In genomic region chr2:27494284-27494943, GRCh38 we compare ENCODE assay signal across 8 cellular contexts. TPM values are rescaled to one million over a fixed set of nuclear protein-coding genes. Genes with fewer than 3 reads are reported as not detected.
DNase-seq lines count a peak whose midpoint lies in the region; ATAC-seq and TF ChIP-seq lines count a peak whose summit lies in the region.

No MANE protein-coding gene starts in this region.

- H3K27me3 ChIP-seq in layer of hippocampus (ENCODE audit: control insufficient read depth, insufficient read depth, low read length): no peaks in the 10 kb centered on the region

- peaks cover 3% of the 10 kb centered on the region for H3K36me3 Mint-ChIP-seq in MCF 10A (ENCODE audit: insufficient read depth, unreplicated experiment)
- no peaks in the 10 kb centered on the region for H3K36me3 Mint-ChIP-seq in stimulated activated naive CD8-positive, alpha-beta T cell treated with anti-CD3 and anti-CD28 coated beads, Interleukin-15, Interleukin-2, amounts not matched to agents 100 ng/mL and 50 ng/mL, for 24 hours (ENCODE audit: low read depth)

- BruUV-seq in MCF 10A (replicated peaks; lab: Mats Ljungman, UMichigan): no TSS peak

- no peaks in the 10 kb centered on the region for H3K9me3 Mint-ChIP-seq in MCF 10A (ENCODE audit: unreplicated experiment)
- no peaks in the 10 kb centered on the region for H3K9me3 Mint-ChIP-seq in stimulated activated naive CD8-positive, alpha-beta T cell treated with anti-CD3 and anti-CD28 coated beads, Interleukin-15, Interleukin-2, amounts not matched to agents 100 ng/mL and 50 ng/mL, for 24 hours

- H3K27me3 Mint-ChIP-seq in MCF 10A (ENCODE audit: insufficient read depth, unreplicated experiment): peaks cover 28% of the 10 kb centered on the region
- peaks cover 54% of the 10 kb centered on the region for H3K27me3 Mint-ChIP-seq in stimulated activated naive CD8-positive, alpha-beta T cell treated with anti-CD3 and anti-CD28 coated beads, Interleukin-15, Interleukin-2, amounts not matched to agents 100 ng/mL and 50 ng/mL, for 24 hours

- CTCF ChIA-PET in MCF 10A (lab: Yijun Ruan, JAX): no interaction called here

- H3K4me3 Mint-ChIP-seq in MCF 10A (ENCODE audit: unreplicated experiment): peak overlapping the region; percentile 61
- peak overlapping the region; percentile 49 for H3K4me3 Mint-ChIP-seq in stimulated activated naive CD8-positive, alpha-beta T cell treated with anti-CD3 and anti-CD28 coated beads, Interleukin-15, Interleukin-2, amounts not matched to agents 100 ng/mL and 50 ng/mL, for 24 hours

- intact Hi-C loops in MCF 10A (cut with micrococcal nuclease): no loop called here

- peak; percentile 24 for DNase-seq in NCI-H748 (lab: John Stamatoyannopoulos, UW; ENCODE audit: unreplicated experiment)
- DNase-seq in NCI-H748 treated with DMSO at 0.1 percent for 48 hours (lab: John Stamatoyannopoulos, UW): no peak
- peak; percentile 32 for DNase-seq in MCF 10A (ENCODE audit: unreplicated experiment)
- DNase-seq in NCI-H82 (lab: John Stamatoyannopoulos, UW): no peak
- DNase-seq in COLO829 (ENCODE audit: low spot score): no peak

- no peak for TF ChIP-seq CTCF in MCF 10A (IDR thresholded peaks at IDR 0.05; ENCODE audit: unreplicated experiment)

- POLR2A ChIA-PET in MCF 10A (lab: Yijun Ruan, JAX): interaction anchor here (0.6 kb wide), 2 partner anchors 58 to 861 kb away, joined by 3 read pairs; no protein-coding TSS in a partner anchor

- no peak overlapping the region for H3K27ac Mint-ChIP-seq in MCF 10A (ENCODE audit: low read depth, unreplicated experiment)
- no peak overlapping the region for H3K27ac Mint-ChIP-seq in stimulated activated naive CD8-positive, alpha-beta T cell treated with anti-CD3 and anti-CD28 coated beads, Interleukin-15, Interleukin-2, amounts not matched to agents 100 ng/mL and 50 ng/mL, for 24 hours

- peaks cover 17% of the 10 kb centered on the region for H3K4me1 Mint-ChIP-seq in MCF 10A (ENCODE audit: insufficient read depth, unreplicated experiment)
- peaks cover 26% of the 10 kb centered on the region for H3K4me1 Mint-ChIP-seq in stimulated activated naive CD8-positive, alpha-beta T cell treated with anti-CD3 and anti-CD28 coated beads, Interleukin-15, Interleukin-2, amounts not matched to agents 100 ng/mL and 50 ng/mL, for 24 hours (ENCODE audit: low read depth)

- ATAC-seq in GM21423 (IDR thresholded peaks at IDR 0.05; ENCODE audit: unreplicated experiment): no peak

- H3K27ac ChIP-seq in layer of hippocampus (ENCODE audit: low read depth, low read length): peak overlapping the region; percentile 50

RNA-seq across cellular contexts. Expression of gene FNDC4, which starts 0.6 kb away (rescaled TPM):
- total RNA-seq in MCF 10A (2022): 0.79 and 1.1 TPM in 2 replicates

RNA-seq across cellular contexts. Expression of gene GCKR, which starts 2.2 kb away (rescaled TPM):
- total RNA-seq in MCF 10A (2022): not detected in 2 replicates

RNA-seq across cellular contexts. Expression of gene IFT172, which starts 4.9 kb away (rescaled TPM):
- 20.6 and 22.3 TPM in 2 replicates for total RNA-seq in MCF 10A (2022)

RNA-seq across cellular contexts. Expression of gene KRTCAP3, which starts 52.2 kb away (rescaled TPM):
- 4.1 and 6.9 TPM in 2 replicates for total RNA-seq in MCF 10A (2022)

Comparison
In these comparisons a context has a peak if more than half of its experiments do, and no peak if none do; other contexts are left out.
1. DNase-seq: peak in NCI-H748 (single experiment) and MCF 10A (single experiment); none in NCI-H748 treated with DMSO at 0.1 percent for 48 hours (single experiment), NCI-H82 (single experiment) and COLO829 (single experiment).